In the genomic region with DNA sequence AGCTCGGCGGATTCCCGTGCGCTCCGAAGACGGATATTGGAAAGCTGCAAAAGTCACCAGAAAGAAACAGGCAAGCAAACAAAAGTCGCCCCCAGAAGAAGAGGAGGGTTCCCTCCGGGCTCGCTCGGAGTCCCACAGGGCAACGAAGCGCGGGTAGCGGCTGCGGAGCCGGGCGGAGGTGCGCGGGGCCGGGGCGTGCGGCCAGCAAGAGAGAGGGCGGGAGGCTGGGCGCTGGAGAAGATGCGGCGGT, we compare ENCODE assay signal across 9 cellular contexts. TPM values are rescaled to one million over a fixed set of nuclear protein-coding genes. Genes with fewer than 3 reads are reported as not detected.
DNase-seq lines count a peak whose midpoint lies in the region; ATAC-seq and TF ChIP-seq lines count a peak whose summit lies in the region.
"Had no signal": no experiment of that assay in that cellular context is flagged by ENCODE, and none has a peak within 500 bp of the region (broad histone marks: within the 10 kb centered on the region; RNA-seq: fewer than 3 reads in every experiment).

FBN2 (minus strand) TSS at position 247 of the 250 bp plus-strand sequence. CDS start 642 bp downstream, outside the sequence.

- TF ChIP-seq CTCF in lower lobe of right lung (IDR thresholded peaks at IDR 0.05): no peak
- no peak for TF ChIP-seq CTCF in testis (IDR thresholded peaks at IDR 0.05)

- WGBS in testis, 2 donors: 0 to 1% methylated on average over 24 to 26 of the region's 26 CpGs

- intact Hi-C loops in lower lobe of right lung (cut with DNase I) (no loop called here), testis (cut with DNase I; ENCODE audit: low total_unique reads) (no loop called here)

- H3K36me3 ChIP-seq in lower lobe of right lung (no peaks in the 10 kb centered on the region), testis (ENCODE audit: low read depth, missing control alignments) (no peaks in the 10 kb centered on the region)

- TF ChIP-seq POLR2A in testis (IDR thresholded peaks at IDR 0.05): no peak

- no peaks in the 10 kb centered on the region for H3K9me3 ChIP-seq in lower lobe of right lung
- H3K9me3 ChIP-seq in testis: no peaks in the 10 kb centered on the region

- H3K27me3 ChIP-seq in lower lobe of right lung (ENCODE audit: low read depth) (peaks cover 51% of the 10 kb centered on the region), testis (no peaks in the 10 kb centered on the region)

- H3K4me3 ChIP-seq in lower lobe of right lung (peak within 1 kb of the TSS; percentile 55), testis (peak within 1 kb of the TSS; percentile 58 to 65)

- ATAC-seq in HG02610 (IDR thresholded peaks at IDR 0.05; ENCODE audit: unreplicated experiment) (peak; percentile 9), lower lobe of right lung (no peak), GM19035 (IDR thresholded peaks at IDR 0.05; ENCODE audit: unreplicated experiment) (no peak), GM21360 (IDR thresholded peaks at IDR 0.05; ENCODE audit: unreplicated experiment) (no peak), GM19467 (IDR thresholded peaks at IDR 0.05; ENCODE audit: unreplicated experiment) (no peak)

- DNase-seq in cerebellum (ENCODE audit: low spot score) (no peak), lower lobe of right lung (no peak), testis (no peak), NCI-H187 treated with DMSO at 0.1 percent for 48 hours (lab: John Stamatoyannopoulos, UW) (no peak)
- DNase-seq: activated B cell treated with CpG ODN at 0.5 μM for 24 hours had no signal

- H3K27ac ChIP-seq in lower lobe of right lung (no peak within 1 kb of the TSS), testis (peak within 1 kb of the TSS; percentile 45 to 53)

- H3K4me1 ChIP-seq in lower lobe of right lung: peaks cover 23% of the 10 kb centered on the region
- no peaks in the 10 kb centered on the region for H3K4me1 ChIP-seq in testis

RNA-seq across cellular contexts. Expression of gene FBN2, which starts in this region (rescaled TPM):
- total RNA-seq in cerebellum: 20.1 TPM
- total RNA-seq in lower lobe of right lung: 0.83 TPM
- total RNA-seq in testis: 10 to 100 TPM; 13.8 to 17.5 TPM
- 22.4 TPM for polyA plus RNA-seq in testis (ENCODE audit: insufficient read depth, low read depth, low replicate concordance)
- total RNA-seq: activated B cell treated with CpG ODN at 0.5 μM for 24 hours had no signal
